Comparison of ENCODE assay signal across 1 cellular context in the genomic region with DNA sequence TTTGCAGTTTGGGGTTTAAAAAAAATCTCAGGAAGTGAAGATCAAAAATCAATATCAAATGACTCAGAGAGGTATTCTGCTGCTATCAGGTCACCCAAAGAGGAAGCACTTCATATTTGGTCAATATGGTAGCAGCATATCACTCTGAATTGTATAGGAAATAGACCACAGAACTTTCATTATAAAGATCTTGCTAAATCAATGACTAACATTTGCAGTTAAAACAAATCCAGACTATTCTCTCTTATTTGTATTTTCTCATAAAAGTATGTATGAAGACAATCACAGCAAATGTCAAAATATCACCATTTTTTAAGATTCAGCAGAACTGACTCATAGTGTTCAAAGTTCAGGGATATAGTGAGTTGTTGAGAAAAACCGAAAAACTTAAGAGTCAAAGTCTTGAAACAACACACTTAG.
TF ChIP-seq lines count a peak whose summit lies in the region.

No MANE protein-coding gene starts in this region.

TF ChIP-seq in IMR-90, 13 proteins besides CTCF, POLR2A, EP300 and RAD21 (continued from another document):
- no peak for TF ChIP-seq USF2 (IDR thresholded peaks at IDR 0.05; ENCODE audit: low read depth, low read length)
- no peak for TF ChIP-seq MAZ (IDR thresholded peaks at IDR 0.05; ENCODE audit: borderline replicate concordance, low read depth, low read length)
- no peak for TF ChIP-seq FOS (IDR thresholded peaks at IDR 0.05; ENCODE audit: low read depth, low read length)
- no peak for TF ChIP-seq RFX5 (IDR thresholded peaks at IDR 0.05; ENCODE audit: low read depth, low read length)
- TF ChIP-seq RCOR1 (IDR thresholded peaks at IDR 0.05; ENCODE audit: insufficient replicate concordance, low read length), result no peak
